ENCODE assay signal across 13 cellular contexts in genomic region chr10:94225589-94225988, GRCh38.
DNase-seq lines count a peak whose midpoint lies in the region; ATAC-seq and TF ChIP-seq lines count a peak whose summit lies in the region.
"Had no signal": no experiment of that assay in that cellular context is flagged by ENCODE, and none has a peak within 500 bp of the region (broad histone marks: within the 10 kb centered on the region; RNA-seq: fewer than 3 reads in every experiment).

No MANE protein-coding gene starts in this region.

- H3K27ac ChIP-seq in WERI-Rb-1: no peak overlapping the region
- H3K27ac ChIP-seq in heart left ventricle: peak overlapping the region in 5 of 12 donors; percentile 21 to 51 (median 41)
- peak overlapping the region in 7 of 8 donors; percentile 23 to 66 (median 43) for H3K27ac ChIP-seq in spleen

- peaks cover 0 to 35% (median 6%) of the 10 kb centered on the region in 12 donors for H3K4me1 ChIP-seq in heart left ventricle
- H3K4me1 ChIP-seq in spleen: peaks cover 0 to 24% (median 6%) of the 10 kb centered on the region in 6 donors

- H3K9me3 ChIP-seq in WERI-Rb-1 (ENCODE audit: severe bottlenecking): no peaks in the 10 kb centered on the region
- H3K9me3 ChIP-seq in heart left ventricle: peaks cover 0 to 6% (median 0%) of the 10 kb centered on the region in 12 donors
- peaks cover 0 to 7% (median 0%) of the 10 kb centered on the region in 8 donors for H3K9me3 ChIP-seq in spleen

- H3K27me3 ChIP-seq in WERI-Rb-1 (ENCODE audit: insufficient read depth, low read depth, severe bottlenecking) (no peaks in the 10 kb centered on the region), heart left ventricle (no peaks in the 10 kb centered on the region), spleen (replicated peaks in 1 of 7) (no peaks in the 10 kb centered on the region)

- TF ChIP-seq CTCF in WERI-Rb-1 (IDR thresholded peaks at IDR 0.05; ENCODE audit: low read depth, low read length): peak; percentile 42
- peak in 4 of 12 donors; percentile 28 to 35 (median 33) for TF ChIP-seq CTCF in heart left ventricle (IDR thresholded peaks at IDR 0.05)
- TF ChIP-seq CTCF in spleen (IDR thresholded peaks at IDR 0.05 in 8 of 11, conservative IDR thresholded peaks at IDR 0.05 in 3 of 11): peak in 10 of 11 experiments; percentile 15 to 74 (median 41)
- TF ChIP-seq CTCF in GM13976 (IDR thresholded peaks at IDR 0.05; ENCODE audit: borderline replicate concordance, control extremely low read depth, extremely low read depth, insufficient read depth, missing control alignments): no peak

- WGBS in heart left ventricle, 4 donors: 57 to 74% (median 61%) methylated on average over 4 of the region's 4 CpGs
- WGBS in spleen, 5 donors: 51 to 62% (median 58%) methylated on average over 4 of the region's 4 CpGs

- H3K4me3 ChIP-seq in WERI-Rb-1 (ENCODE audit: low read depth, low read length): no peak overlapping the region
- no peak overlapping the region for H3K4me3 ChIP-seq in heart left ventricle
- H3K4me3 ChIP-seq in spleen: no peak overlapping the region

- no peaks in the 10 kb centered on the region for H3K36me3 ChIP-seq in WERI-Rb-1
- H3K36me3 ChIP-seq in heart left ventricle: peaks cover 0 to 21% (median 0%) of the 10 kb centered on the region in 9 donors
- no peaks in the 10 kb centered on the region for H3K36me3 ChIP-seq in spleen

- intact Hi-C loops in heart left ventricle (cut with DNase I) (loop anchor here in 3 of 10 donors (10.0 kb wide), 2 partner anchors 151 to 311 kb away; no protein-coding TSS in a partner anchor), spleen (cut with DNase I; ENCODE audit: low total_unique reads) (no loop called here)

- in situ Hi-C loops in GM13976 (cut with MboI; ENCODE audit: low sequenced_read_pairs, unreplicated experiment): no loop called here

- DNase-seq in NCI-H82 (lab: John Stamatoyannopoulos, UW) (peak; percentile 19), NCI-H82 treated with DMSO at 0.1 percent for 48 hours (lab: John Stamatoyannopoulos, UW; ENCODE audit: unreplicated experiment) (no peak), WERI-Rb-1 (peak; percentile 30), heart left ventricle (no peak), spleen (no peak), GM13976 (ENCODE audit: low spot score) (no peak)
- DNase-seq: cerebellar nuclear complex, GF-D8, hypothalamus, naive B cell, NCI-H1105 had no signal

- TF ChIP-seq POLR2A in heart left ventricle (IDR thresholded peaks at IDR 0.05) (no peak), spleen (IDR thresholded peaks at IDR 0.05) (no peak)

- ATAC-seq in heart left ventricle: peak in 3 of 4 donors; percentile 44 to 63 (median 61)
- no peak for ATAC-seq in HG03108 (IDR thresholded peaks at IDR 0.05; ENCODE audit: unreplicated experiment)
- no peak for ATAC-seq in HG02759 (IDR thresholded peaks at IDR 0.05; ENCODE audit: unreplicated experiment)

Comparison
In these comparisons a context has a peak if more than half of its experiments do, and no peak if none do; other contexts are left out.
1. DNase-seq: peak in NCI-H82 (single experiment) and WERI-Rb-1 (single experiment); none in NCI-H82 treated with DMSO at 0.1 percent for 48 hours (single experiment), heart left ventricle (0 of 5), spleen (single experiment) and GM13976 (single experiment).
2. ATAC-seq: peak in heart left ventricle (3 of 4); none in HG03108 (single experiment) and HG02759 (single experiment).